Comparison of ENCODE assay signal across 12 cellular contexts in genomic region chr3:149716984-149717383, GRCh38. TPM values are rescaled to one million over a fixed set of nuclear protein-coding genes. Genes with fewer than 3 reads are reported as not detected.
DNase-seq lines count a peak whose midpoint lies in the region; ATAC-seq and TF ChIP-seq lines count a peak whose summit lies in the region.
"Had no signal": no experiment of that assay in that cellular context is flagged by ENCODE, and none has a peak within 500 bp of the region (broad histone marks: within the 10 kb centered on the region; RNA-seq: fewer than 3 reads in every experiment).

No MANE protein-coding gene starts in this region.

- no peak overlapping the region for H3K4me3 Mint-ChIP-seq in activated CD8-positive, alpha-beta T cell treated with anti-CD3 and anti-CD28 coated beads for 36 hours
- H3K4me3 Mint-ChIP-seq: activated CD8-positive, alpha-beta T cell treated with anti-CD3 and anti-CD28 coated beads, Interleukin-2, amount 10 ng/mL, durations not matched to agents 7 days and 5 days had no signal

- peak overlapping the region; percentile 36; the same call in 1 of the 2 replicates for H3K9ac ChIP-seq in MM.1S (ENCODE audit: low read length)
- no peak overlapping the region for H3K9ac ChIP-seq in fibroblast of lung (ENCODE audit: insufficient read depth, low read length)
- H3K9ac ChIP-seq in parathyroid adenoma = no peak overlapping the region

- no peak overlapping the region for H3K27ac ChIP-seq in DOHH2 (ENCODE audit: low read depth, low read length)
- H3K27ac ChIP-seq in MM.1S (ENCODE audit: low read length) = no peak overlapping the region
- H3K27ac ChIP-seq in fibroblast of lung (ENCODE audit: insufficient read depth, low read length) = no peak overlapping the region
- H3K27ac ChIP-seq in parathyroid adenoma = no peak overlapping the region
- H3K27ac ChIP-seq: prostate gland, SJSA1 had no signal

- ATAC-seq in activated CD8-positive, alpha-beta T cell treated with anti-CD3 and anti-CD28 coated beads for 36 hours = no peak
- ATAC-seq in GM19023 (IDR thresholded peaks at IDR 0.05; ENCODE audit: unreplicated experiment) = no peak
- ATAC-seq: activated CD8-positive, alpha-beta T cell treated with anti-CD3 and anti-CD28 coated beads, Interleukin-2, amount 10 ng/mL, durations not matched to agents 7 days and 5 days had no signal

- POLR2A ChIA-PET in activated CD8-positive, alpha-beta T cell treated with anti-CD3 and anti-CD28 coated beads for 36 hours (lab: Charles Lee) = no interaction called here

- no peaks in the 10 kb centered on the region for H3K4me1 ChIP-seq in DOHH2 (ENCODE audit: control insufficient read depth, low read length)
- H3K4me1 ChIP-seq in MM.1S (ENCODE audit: low read length) = no peaks in the 10 kb centered on the region
- no peaks in the 10 kb centered on the region for H3K4me1 ChIP-seq in fibroblast of lung (ENCODE audit: control insufficient read depth, extremely low read depth, insufficient read depth, low read length)
- H3K4me1 ChIP-seq in parathyroid adenoma = peaks cover 4% of the 10 kb centered on the region
- H3K4me1 ChIP-seq: prostate gland had no signal

- no peaks in the 10 kb centered on the region for H3K36me3 ChIP-seq in DOHH2 (ENCODE audit: control insufficient read depth, low read length)
- no peaks in the 10 kb centered on the region for H3K36me3 ChIP-seq in MM.1S (replicated peaks; ENCODE audit: insufficient read depth, low read length)
- no peaks in the 10 kb centered on the region for H3K36me3 ChIP-seq in fibroblast of lung (ENCODE audit: control insufficient read depth, insufficient read depth, low read length)
- no peaks in the 10 kb centered on the region for H3K36me3 ChIP-seq in parathyroid adenoma (ENCODE audit: control insufficient read depth, insufficient read depth, low read length)
- H3K36me3 ChIP-seq: prostate gland, SJSA1 had no signal

- H3K79me2 ChIP-seq in DOHH2 (ENCODE audit: control insufficient read depth, low read length) (no peaks in the 10 kb centered on the region), MM.1S (ENCODE audit: low read length) (no peaks in the 10 kb centered on the region), fibroblast of lung (ENCODE audit: control insufficient read depth, insufficient read depth, low read length) (no peaks in the 10 kb centered on the region), parathyroid adenoma (no peaks in the 10 kb centered on the region)

- intact Hi-C loops in activated CD8-positive, alpha-beta T cell treated with anti-CD3 and anti-CD28 coated beads for 36 hours (cut with micrococcal nuclease) = loop anchor here (10.0 kb wide), 1 partner anchor 202 kb away; no protein-coding TSS in a partner anchor

- no peaks in the 10 kb centered on the region for H3K4me1 Mint-ChIP-seq in activated CD8-positive, alpha-beta T cell treated with anti-CD3 and anti-CD28 coated beads for 36 hours (ENCODE audit: low read depth)

- no peak for TF ChIP-seq CTCF in DOHH2 (IDR thresholded peaks at IDR 0.05; ENCODE audit: low read depth, low read length, poor library complexity, severe bottlenecking)
- no peak for TF ChIP-seq CTCF in MM.1S (IDR thresholded peaks at IDR 0.05; ENCODE audit: low read length)
- TF ChIP-seq CTCF in fibroblast of lung (conservative IDR thresholded peaks at IDR 0.05 in 1 of 2, IDR thresholded peaks at IDR 0.05 in 1 of 2; ENCODE audit: low read depth in 1 of 2, low read length in 2 of 2) = no peak
- TF ChIP-seq CTCF in parathyroid adenoma (IDR thresholded peaks at IDR 0.05) = no peak
- TF ChIP-seq CTCF in activated CD8-positive, alpha-beta T cell treated with anti-CD3 and anti-CD28 coated beads for 36 hours (IDR thresholded peaks at IDR 0.05) = no peak

- H4K20me1 ChIP-seq in DOHH2 (ENCODE audit: control insufficient read depth, insufficient read depth, low read depth, low read length) = no peaks in the 10 kb centered on the region
- H4K20me1 ChIP-seq in MM.1S (ENCODE audit: insufficient read depth, low read length) = no peaks in the 10 kb centered on the region
- no peaks in the 10 kb centered on the region for H4K20me1 ChIP-seq in fibroblast of lung (ENCODE audit: control insufficient read depth, extremely low read depth, insufficient read depth, low read length)

- peaks cover 2% of the 10 kb centered on the region for H3K27me3 Mint-ChIP-seq in activated CD8-positive, alpha-beta T cell treated with anti-CD3 and anti-CD28 coated beads for 36 hours

- H3K9me2 ChIP-seq in DOHH2 (replicated peaks; ENCODE audit: control insufficient read depth, low read length) = no peaks in the 10 kb centered on the region
- no peaks in the 10 kb centered on the region for H3K9me2 ChIP-seq in MM.1S (replicated peaks; ENCODE audit: insufficient read depth, low read length)

- H3K9me3 ChIP-seq in DOHH2 (ENCODE audit: control insufficient read depth, insufficient read depth, low read length) = no peaks in the 10 kb centered on the region
- H3K9me3 ChIP-seq in MM.1S (replicated peaks; ENCODE audit: insufficient read depth, low read length) = no peaks in the 10 kb centered on the region
- H3K9me3 ChIP-seq in fibroblast of lung (ENCODE audit: control insufficient read depth, insufficient read depth, low read depth, low read length) = no peaks in the 10 kb centered on the region
- H3K9me3 ChIP-seq in parathyroid adenoma (ENCODE audit: control insufficient read depth, low read length) = no peaks in the 10 kb centered on the region
- H3K9me3 ChIP-seq: prostate gland, SJSA1 had no signal

- no peaks in the 10 kb centered on the region for H3K36me3 Mint-ChIP-seq in activated CD8-positive, alpha-beta T cell treated with anti-CD3 and anti-CD28 coated beads for 36 hours (ENCODE audit: low read depth)

- H3K4me3 ChIP-seq in DOHH2 (ENCODE audit: low read length) (0 out of 2 replicates have a peak overlapping the region, but pooled peaks have one; percentile 3), MM.1S (ENCODE audit: low read length) (peak overlapping the region; percentile 58), fibroblast of lung (replicated peaks in 1 of 4; ENCODE audit: control extremely low read depth in 1 of 4, insufficient read depth in 1 of 4, low read depth in 3 of 4, low read length in 4 of 4) (no peak overlapping the region), parathyroid adenoma (ENCODE audit: low read depth, low read length) (peak overlapping the region; percentile 3)
- H3K4me3 ChIP-seq: K562, prostate gland, SJSA1 had no signal

- DNase-seq in MM.1S = peak; percentile 15
- no peak for DNase-seq in fibroblast of lung (ENCODE audit: low read depth in 2 of 2)
- DNase-seq in activated CD8-positive, alpha-beta T cell treated with anti-CD3 and anti-CD28 coated beads for 36 hours = no peak
- no peak for DNase-seq in ecto neural progenitor cell (ENCODE audit: low spot score)
- DNase-seq in activated gamma-delta T cell treated with Interleukin-2 at 50 U/mL for 16 hours = no peak

- H2AFZ ChIP-seq in MM.1S (ENCODE audit: low read length) (peak overlapping the region; percentile 70), fibroblast of lung (ENCODE audit: low read length) (peak overlapping the region; percentile 67), parathyroid adenoma (peak overlapping the region; percentile 65)

- H3K27me3 ChIP-seq in DOHH2 (ENCODE audit: control insufficient read depth, low read length) = 0 out of 2 replicates have a peak, but pooled peaks cover 2% of the 10 kb centered on the region
- H3K27me3 ChIP-seq in MM.1S (replicated peaks; ENCODE audit: insufficient read depth, low read length) = no peaks in the 10 kb centered on the region
- no peaks in the 10 kb centered on the region for H3K27me3 ChIP-seq in fibroblast of lung (ENCODE audit: control insufficient read depth, insufficient read depth, low read length)
- H3K27me3 ChIP-seq in parathyroid adenoma (ENCODE audit: control insufficient read depth, insufficient read depth, low read length) = no peaks in the 10 kb centered on the region
- H3K27me3 ChIP-seq: SJSA1 had no signal

- CTCF ChIA-PET in activated CD8-positive, alpha-beta T cell treated with anti-CD3 and anti-CD28 coated beads for 36 hours (lab: Charles Lee) = interaction anchor here (0.7 to 3.7 kb wide), 15 partner anchors 9 to 219 kb away, joined by 3 to 27 read pairs (median 3); no protein-coding TSS in a partner anchor

- H3K4me2 ChIP-seq in DOHH2 (ENCODE audit: low read length) (0 out of 2 replicates have a peak overlapping the region, but pooled peaks have one; percentile 20), MM.1S (ENCODE audit: low read depth, low read length) (peak overlapping the region; percentile 90), fibroblast of lung (ENCODE audit: extremely low read depth, insufficient read depth, low read length) (no peak overlapping the region), parathyroid adenoma (ENCODE audit: low read length) (peak overlapping the region; percentile 10)

- no peaks in the 10 kb centered on the region for H3F3A ChIP-seq in DOHH2 (ENCODE audit: control insufficient read depth, insufficient read depth)
- H3F3A ChIP-seq in MM.1S (ENCODE audit: insufficient read depth, low read length) = no peaks in the 10 kb centered on the region

- H3K27ac Mint-ChIP-seq in activated CD8-positive, alpha-beta T cell treated with anti-CD3 and anti-CD28 coated beads for 36 hours = no peak overlapping the region
- H3K27ac Mint-ChIP-seq: activated CD8-positive, alpha-beta T cell treated with anti-CD3 and anti-CD28 coated beads, Interleukin-2, amount 10 ng/mL, durations not matched to agents 7 days and 5 days had no signal

- peaks cover 9% of the 10 kb centered on the region for H3K9me3 Mint-ChIP-seq in activated CD8-positive, alpha-beta T cell treated with anti-CD3 and anti-CD28 coated beads for 36 hours

RNA-seq across cellular contexts. Expression of gene COMMD2, which starts 35.3 kb away (rescaled TPM):
- 28.0 and 28.6 TPM in 2 replicates for total RNA-seq in fibroblast of lung
- polyA plus RNA-seq in fibroblast of lung = 36.8 and 50.7 TPM in 2 replicates
- 16.4 and 19.0 TPM in 2 replicates for polyA plus RNA-seq in fibroblast of lung (2012)
- 0.15 and 6.1 TPM in 2 replicates for polyA minus RNA-seq in fibroblast of lung (ENCODE audit: low replicate concordance)
- total RNA-seq in activated CD8-positive, alpha-beta T cell treated with anti-CD3 and anti-CD28 coated beads for 36 hours = 10 to 100 TPM; 31.0 to 31.8 TPM

RNA-seq across cellular contexts. Expression of gene WWTR1, which starts 59.2 kb away (rescaled TPM):
- total RNA-seq in fibroblast of lung = 13.7 and 14.1 TPM in 2 replicates
- polyA plus RNA-seq in fibroblast of lung = 71.5 and 89.4 TPM in 2 replicates
- polyA plus RNA-seq in fibroblast of lung (2012) = 42.5 and 44.5 TPM in 2 replicates
- 124 and 139 TPM in 2 replicates for polyA minus RNA-seq in fibroblast of lung (ENCODE audit: low replicate concordance)
- under 1 TPM; 0.40 to 0.63 TPM for total RNA-seq in activated CD8-positive, alpha-beta T cell treated with anti-CD3 and anti-CD28 coated beads for 36 hours

Comparison
In these comparisons a context has a peak if more than half of its experiments do, and no peak if none do; other contexts are left out.
1. H3K4me3 ChIP-seq: peak in DOHH2 (single experiment), MM.1S (single experiment) and parathyroid adenoma (single experiment); none in fibroblast of lung (0 of 4).
2. Peak in every context shown above with its lines, with median percentiles within 50 percentile points of each other: H2AFZ ChIP-seq.